Comparison of ENCODE assay signal across 9 cellular contexts in genomic region chr13:52665325-52665724, GRCh38. TPM values are rescaled to one million over a fixed set of nuclear protein-coding genes. Genes with fewer than 3 reads are reported as not detected.
A peak's percentile ranks its signal among the peaks of the same experiment; 100 is the strongest.
DNase-seq lines count a peak whose midpoint lies in the region; ATAC-seq and TF ChIP-seq lines count a peak whose summit lies in the region.
"Had no signal": no experiment of that assay in that cellular context is flagged by ENCODE, and none has a peak within 500 bp of the region (broad histone marks: within the 10 kb centered on the region; RNA-seq: fewer than 3 reads in every experiment).

No MANE protein-coding gene starts in this region.

- no peaks in the 10 kb centered on the region for H3K27me3 Mint-ChIP-seq in CD8-positive, alpha-beta T cell (ENCODE audit: low read depth)
- no peaks in the 10 kb centered on the region for H3K27me3 Mint-ChIP-seq in HFFc6 (ENCODE audit: insufficient read depth)
- no peaks in the 10 kb centered on the region for H3K27me3 Mint-ChIP-seq in activated CD8-positive, alpha-beta T cell treated with anti-CD3 and anti-CD28 coated beads, Interleukin-2, amount 10 ng/mL, durations not matched to agents 7 days and 5 days (ENCODE audit: low read depth)

- H3K27ac ChIP-seq in CD8-positive, alpha-beta T cell (ENCODE audit: low read depth, low read length) = no peak overlapping the region
- H3K27ac ChIP-seq in right lobe of liver (no peak overlapping the region), testis (no peak overlapping the region)
- H3K27ac ChIP-seq: HL-60 had no signal

- H3K4me3 Mint-ChIP-seq in CD8-positive, alpha-beta T cell = no peak overlapping the region
- H3K4me3 Mint-ChIP-seq in HFFc6 = no peak overlapping the region
- no peak overlapping the region for H3K4me3 Mint-ChIP-seq in activated CD8-positive, alpha-beta T cell treated with anti-CD3 and anti-CD28 coated beads, Interleukin-2, amount 10 ng/mL, durations not matched to agents 7 days and 5 days

- H3K4me1 ChIP-seq in CD8-positive, alpha-beta T cell (ENCODE audit: insufficient read depth, low read length) = no peaks in the 10 kb centered on the region
- H3K4me1 ChIP-seq in right lobe of liver = no peaks in the 10 kb centered on the region
- no peaks in the 10 kb centered on the region for H3K4me1 ChIP-seq in testis

- H3K36me3 Mint-ChIP-seq in CD8-positive, alpha-beta T cell = peaks cover 76% of the 10 kb centered on the region
- H3K36me3 Mint-ChIP-seq in HFFc6 (ENCODE audit: low read depth) = peaks cover 14% of the 10 kb centered on the region
- peaks cover 38% of the 10 kb centered on the region for H3K36me3 Mint-ChIP-seq in activated CD8-positive, alpha-beta T cell treated with anti-CD3 and anti-CD28 coated beads, Interleukin-2, amount 10 ng/mL, durations not matched to agents 7 days and 5 days (ENCODE audit: low read depth)

- intact Hi-C loops in CD8-positive, alpha-beta T cell (cut with DNase I, micrococcal nuclease) = loop anchor here in 1 of 2 experiments (5.0 kb wide), 1 partner anchor 478 kb away; no protein-coding TSS in a partner anchor
- intact Hi-C loops in right lobe of liver (cut with DNase I) = no loop called here
- intact Hi-C loops in testis (cut with DNase I; ENCODE audit: low total_unique reads) = no loop called here

- no peak overlapping the region for H3K27ac Mint-ChIP-seq in CD8-positive, alpha-beta T cell
- H3K27ac Mint-ChIP-seq in HFFc6 = peak overlapping the region; percentile 40; the same call in 1 of the 2 replicates
- H3K27ac Mint-ChIP-seq in activated CD8-positive, alpha-beta T cell treated with anti-CD3 and anti-CD28 coated beads, Interleukin-2, amount 10 ng/mL, durations not matched to agents 7 days and 5 days = no peak overlapping the region

- H3K4me1 Mint-ChIP-seq in CD8-positive, alpha-beta T cell (ENCODE audit: low read depth) = peaks cover 5% of the 10 kb centered on the region
- no peaks in the 10 kb centered on the region; the same call in 1 of the 2 replicates for H3K4me1 Mint-ChIP-seq in HFFc6 (ENCODE audit: low read depth)
- no peaks in the 10 kb centered on the region for H3K4me1 Mint-ChIP-seq in activated CD8-positive, alpha-beta T cell treated with anti-CD3 and anti-CD28 coated beads, Interleukin-2, amount 10 ng/mL, durations not matched to agents 7 days and 5 days (ENCODE audit: low read depth)

- H3K4me3 ChIP-seq in CD8-positive, alpha-beta T cell (ENCODE audit: low read depth, low read length) = no peak overlapping the region
- H3K4me3 ChIP-seq in right lobe of liver (no peak overlapping the region), testis (no peak overlapping the region)

- no peaks in the 10 kb centered on the region for H3K27me3 ChIP-seq in CD8-positive, alpha-beta T cell (ENCODE audit: insufficient read depth, low read length)
- H3K27me3 ChIP-seq in right lobe of liver (no peaks in the 10 kb centered on the region), testis (no peaks in the 10 kb centered on the region)

- TF ChIP-seq CTCF in CD8-positive, alpha-beta T cell (IDR thresholded peaks at IDR 0.05) = peak; percentile 49
- TF ChIP-seq CTCF in HFFc6 (IDR thresholded peaks at IDR 0.05) = peak; percentile 73
- peak in 3 of 4 donors; percentile 34 to 39 (median 38) for TF ChIP-seq CTCF in right lobe of liver (IDR thresholded peaks at IDR 0.05)
- TF ChIP-seq CTCF in testis (IDR thresholded peaks at IDR 0.05) = peak in 1 of 3 experiments; percentile 40

- POLR2A ChIA-PET in CD8-positive, alpha-beta T cell (lab: Charles Lee) = interaction anchor here (1.3 kb wide), 1 partner anchor 13 kb away, joined by 5 read pairs; the partner anchor contains the start of gene SUGT1
- POLR2A ChIA-PET in activated CD8-positive, alpha-beta T cell treated with anti-CD3 and anti-CD28 coated beads, Interleukin-2, amount 10 ng/mL, durations not matched to agents 7 days and 5 days (lab: Charles Lee) = interaction anchor here (2.0 kb wide), 1 partner anchor 48 kb away, joined by 9 read pairs; no protein-coding TSS in a partner anchor

- TF ChIP-seq POLR2A in right lobe of liver (IDR thresholded peaks at IDR 0.05) (no peak), testis (IDR thresholded peaks at IDR 0.05) (no peak)

- peak; percentile 71 for ATAC-seq in CD8-positive, alpha-beta T cell
- peak; percentile 42 for ATAC-seq in activated CD8-positive, alpha-beta T cell treated with anti-CD3 and anti-CD28 coated beads, Interleukin-2, amount 10 ng/mL, durations not matched to agents 7 days and 5 days
- peak in 3 of 4 donors; percentile 36 to 39 (median 39) for ATAC-seq in right lobe of liver
- ATAC-seq in HG03039 (IDR thresholded peaks at IDR 0.05; ENCODE audit: unreplicated experiment) = no peak
- no peak for ATAC-seq in HG03045 (IDR thresholded peaks at IDR 0.05; ENCODE audit: unreplicated experiment)

- no peaks in the 10 kb centered on the region for H3K9me3 ChIP-seq in CD8-positive, alpha-beta T cell (ENCODE audit: low read length)
- no peaks in the 10 kb centered on the region for H3K9me3 ChIP-seq in right lobe of liver
- no peaks in the 10 kb centered on the region for H3K9me3 ChIP-seq in testis

- no peaks in the 10 kb centered on the region for H3K9me3 Mint-ChIP-seq in CD8-positive, alpha-beta T cell
- no peaks in the 10 kb centered on the region for H3K9me3 Mint-ChIP-seq in HFFc6
- H3K9me3 Mint-ChIP-seq in activated CD8-positive, alpha-beta T cell treated with anti-CD3 and anti-CD28 coated beads, Interleukin-2, amount 10 ng/mL, durations not matched to agents 7 days and 5 days (ENCODE audit: insufficient read depth) = no peaks in the 10 kb centered on the region

- peaks cover 23% of the 10 kb centered on the region for H3K36me3 ChIP-seq in CD8-positive, alpha-beta T cell (ENCODE audit: insufficient read depth, low read length)
- H3K36me3 ChIP-seq in right lobe of liver (peaks cover 0 to 87% (median 31%) of the 10 kb centered on the region in 4 donors), testis (ENCODE audit: low read depth, missing control alignments) (no peaks in the 10 kb centered on the region)

- CTCF ChIA-PET in CD8-positive, alpha-beta T cell (lab: Charles Lee) = interaction anchor here (0.7 to 2.7 kb wide), 5 partner anchors 12 to 303 kb away, joined by 3 to 15 read pairs (median 3); partner anchors contain the start of gene SUGT1
- CTCF ChIA-PET in activated CD8-positive, alpha-beta T cell treated with anti-CD3 and anti-CD28 coated beads, Interleukin-2, amount 10 ng/mL, durations not matched to agents 7 days and 5 days (lab: Charles Lee) = interaction anchor here (0.7 to 4.2 kb wide), 15 partner anchors 9 to 303 kb away, joined by 3 to 48 read pairs (median 5); partner anchors contain the start of gene SUGT1

- no peak for DNase-seq in CD8-positive, alpha-beta T cell
- DNase-seq in HFFc6 (peak; percentile 10), right lobe of liver (no peak), C1 segment of cervical spinal cord (lab: John Stamatoyannopoulos, UW) (no peak), testis (no peak)
- no peak for DNase-seq in activated CD8-positive, alpha-beta T cell treated with anti-CD3 and anti-CD28 coated beads, Interleukin-2, amount 10 ng/mL, durations not matched to agents 7 days and 5 days

RNA-seq across cellular contexts. Expression of gene SUGT1, which starts 12.7 kb away (rescaled TPM):
- total RNA-seq in CD8-positive, alpha-beta T cell = 10 to 100 TPM; 17.8 to 20.0 TPM
- total RNA-seq in HFFc6 (2021; fragmentation: NEBNext Ultra II Directional; extraction: Animal tissue kit (Norgen Biotek cat#: 25700)) = 10 to 100 TPM; 66.0 to 83.5 (median 67.8) TPM
- 10 to 100 TPM; 48.5 to 50.7 TPM for total RNA-seq in activated CD8-positive, alpha-beta T cell treated with anti-CD3 and anti-CD28 coated beads, Interleukin-2, amount 10 ng/mL, durations not matched to agents 7 days and 5 days
- total RNA-seq in right lobe of liver (10 to 100 TPM; 15.4 to 29.3 (median 23.9) TPM), testis (10 to 100 TPM; 49.1 to 54.2 TPM)
- polyA plus RNA-seq in testis (ENCODE audit: insufficient read depth, low read depth, low replicate concordance) = 63.4 TPM

RNA-seq across cellular contexts. Expression of gene HNRNPA1L2, which starts 23.1 kb away (rescaled TPM):
- total RNA-seq in CD8-positive, alpha-beta T cell = 10 to 100 TPM; 16.6 to 20.7 TPM
- 1 to 10 TPM; 3.6 to 4.8 (median 4.3) TPM for total RNA-seq in HFFc6 (2021; fragmentation: NEBNext Ultra II Directional; extraction: Animal tissue kit (Norgen Biotek cat#: 25700))
- total RNA-seq in activated CD8-positive, alpha-beta T cell treated with anti-CD3 and anti-CD28 coated beads, Interleukin-2, amount 10 ng/mL, durations not matched to agents 7 days and 5 days = 10 to 100 TPM; 10.4 TPM
- total RNA-seq in right lobe of liver = 1 to 10 TPM in 5 of 6 experiments, under 1 TPM in 1; 0.31 to 1.9 (median 1.2) TPM
- total RNA-seq in testis = 1 to 10 TPM; 4.0 to 6.7 TPM
- 5.6 TPM for polyA plus RNA-seq in testis (ENCODE audit: insufficient read depth, low read depth, low replicate concordance)

Comparison
In these comparisons a context has a peak if more than half of its experiments do, and no peak if none do; other contexts are left out.
1. ATAC-seq: peak in CD8-positive, alpha-beta T cell (single experiment), activated CD8-positive, alpha-beta T cell treated with anti-CD3 and anti-CD28 coated beads, Interleukin-2, amount 10 ng/mL, durations not matched to agents 7 days and 5 days (single experiment) and right lobe of liver (3 of 4); none in HG03039 (single experiment) and HG03045 (single experiment).